ENCODE assay signal across 1 cellular context in genomic region chr12:106585237-106585834, GRCh38.
A peak's percentile ranks its signal among the peaks of the same experiment; 100 is the strongest.
TF ChIP-seq lines count a peak whose summit lies in the region.

No MANE protein-coding gene starts in this region.

TF ChIP-seq in GM23338, 12 proteins besides CTCF, POLR2A, EP300 and RAD21 (continued from another document):
- TF ChIP-seq ETS1 (IDR thresholded peaks at IDR 0.05) (no peak), POLR2AphosphoS5 (IDR thresholded peaks at IDR 0.05; ENCODE audit: low read depth) (no peak), NANOG (IDR thresholded peaks at IDR 0.05; ENCODE audit: borderline replicate concordance) (no peak), CREB1 (CRISPR knock-in tag; IDR thresholded peaks at IDR 0.05; ENCODE audit: low read depth) (no peak), EZH2 (IDR thresholded peaks at IDR 0.05; ENCODE audit: low read depth, unreplicated experiment) (peak; percentile 90)
